25 cellular contexts compared by ENCODE assay signal in genomic region chr1:183968386-183968785, GRCh38.
DNase-seq lines count a peak whose midpoint lies in the region; ATAC-seq and TF ChIP-seq lines count a peak whose summit lies in the region.
"Had no signal": no experiment of that assay in that cellular context is flagged by ENCODE, and none has a peak within 500 bp of the region (broad histone marks: within the 10 kb centered on the region; RNA-seq: fewer than 3 reads in every experiment).

No MANE protein-coding gene starts in this region.

- no peaks in the 10 kb centered on the region for H3K27me3 Mint-ChIP-seq in endodermal cell (ENCODE audit: insufficient read depth)

- H3K36me3 Mint-ChIP-seq in endodermal cell (ENCODE audit: low read depth), result peaks cover 2% of the 10 kb centered on the region
- H3K36me3 Mint-ChIP-seq: CD4-positive, CD25-positive, alpha-beta regulatory T cell; naive B cell; stimulated activated naive B cell treated with anti-CD40 and anti-IgM and Interleukin-4, amounts not matched to agents 10 μg/mL and 1 μg/mL and 100 μg/mL, for 72 hours had no signal

- DNase-seq in NCI-H1048 (lab: John Stamatoyannopoulos, UW), result peak; percentile 47
- peak; percentile 29 for DNase-seq in RPMI7951 (ENCODE audit: low read depth)
- DNase-seq in endodermal cell, result no peak
- peak; percentile 89 for DNase-seq in pons (ENCODE audit: low spot score)
- DNase-seq in cortex of kidney (lab: John Stamatoyannopoulos, UW), result no peak
- DNase-seq in left ventricle myocardium inferior, result no peak
- DNase-seq: activated B cell treated with CpG ODN at 0.5 μM for 24 hours; activated CD8-positive, alpha-beta T cell treated with anti-CD3 and anti-CD28 coated beads, Interleukin-2, amount 10 ng/mL, durations not matched to agents 7 days and 5 days; activated T-cell treated with anti-CD3 and anti-CD28 coated beads, Interleukin-2, amount 50 U/mL, for 4 hours; CD4-positive, CD25-positive, alpha-beta regulatory T cell; erythroblast; GM23248; heart right ventricle; mesendoderm; naive B cell; NCI-H1092 treated with DMSO at 0.1 percent for 48 hours; NCI-H2029; NCI-H226; OCI-M1; right cardiac atrium; Right ventricle myocardium superior; stimulated activated CD4-positive, alpha-beta T cell treated with anti-CD3 and anti-CD28 coated beads, Interleukin-4, amount 100 ng/mL, for 1 hour; stimulated activated naive B cell treated with anti-CD40 and anti-IgM and Interleukin-4, amounts not matched to agents 10 μg/mL and 1 μg/mL and 100 μg/mL, for 72 hours had no signal

- H3K4me3 Mint-ChIP-seq in endodermal cell, result no peak overlapping the region
- H3K4me3 Mint-ChIP-seq: activated B cell treated with CpG ODN at 0.5 μM for 24 hours; activated CD8-positive, alpha-beta T cell treated with anti-CD3 and anti-CD28 coated beads, Interleukin-2, amount 10 ng/mL, durations not matched to agents 7 days and 5 days; activated T-cell treated with anti-CD3 and anti-CD28 coated beads, Interleukin-2, amount 50 U/mL, for 4 hours; CD4-positive, CD25-positive, alpha-beta regulatory T cell; naive B cell; stimulated activated naive B cell treated with anti-CD40 and anti-IgM and Interleukin-4, amounts not matched to agents 10 μg/mL and 1 μg/mL and 100 μg/mL, for 72 hours had no signal

- TF ChIP-seq CTCF in endodermal cell (conservative IDR thresholded peaks at IDR 0.05) (no peak), left ventricle myocardium inferior (IDR thresholded peaks at IDR 0.05; ENCODE audit: borderline replicate concordance) (no peak)

- ATAC-seq in GM21367 (IDR thresholded peaks at IDR 0.05; ENCODE audit: unreplicated experiment), result no peak
- ATAC-seq: activated CD8-positive, alpha-beta T cell treated with anti-CD3 and anti-CD28 coated beads, Interleukin-2, amount 10 ng/mL, durations not matched to agents 7 days and 5 days; activated T-cell treated with anti-CD3 and anti-CD28 coated beads, Interleukin-2, amount 50 U/mL, for 4 hours; heart right ventricle; right cardiac atrium; stimulated activated naive B cell treated with anti-CD40 and anti-IgM and Interleukin-4, amounts not matched to agents 10 μg/mL and 1 μg/mL and 100 μg/mL, for 72 hours had no signal

- H3K9ac ChIP-seq in endodermal cell (ENCODE audit: extremely low read depth, low read length, poor library complexity, severe bottlenecking), result no peak overlapping the region
- H3K9ac ChIP-seq: GM23248 had no signal

- H3K27ac Mint-ChIP-seq in endodermal cell, result no peak overlapping the region
- H3K27ac Mint-ChIP-seq: activated B cell treated with CpG ODN at 0.5 μM for 24 hours; activated CD8-positive, alpha-beta T cell treated with anti-CD3 and anti-CD28 coated beads, Interleukin-2, amount 10 ng/mL, durations not matched to agents 7 days and 5 days; naive B cell; stimulated activated naive B cell treated with anti-CD40 and anti-IgM and Interleukin-4, amounts not matched to agents 10 μg/mL and 1 μg/mL and 100 μg/mL, for 72 hours had no signal

- no peaks in the 10 kb centered on the region for H3K4me1 Mint-ChIP-seq in endodermal cell
- H3K4me1 Mint-ChIP-seq: activated B cell treated with CpG ODN at 0.5 μM for 24 hours; CD4-positive, CD25-positive, alpha-beta regulatory T cell; naive B cell; stimulated activated naive B cell treated with anti-CD40 and anti-IgM and Interleukin-4, amounts not matched to agents 10 μg/mL and 1 μg/mL and 100 μg/mL, for 72 hours had no signal

- 88 to 92% methylated on average over 5 of the region's 5 CpGs for WGBS in endodermal cell (ENCODE audit: insufficient coverage in 1 of 2, insufficient read length in 1 of 2), 2 experiments

- H3K9me3 ChIP-seq in endodermal cell (ENCODE audit: control insufficient read depth, low read length), result no peaks in the 10 kb centered on the region
- H3K9me3 ChIP-seq in left ventricle myocardium inferior (replicated peaks), result no peaks in the 10 kb centered on the region
- H3K9me3 ChIP-seq: heart right ventricle, thyroid gland had no signal

- H3K36me3 ChIP-seq in endodermal cell (ENCODE audit: control insufficient read depth, insufficient read depth, low read length) (no peaks in the 10 kb centered on the region), left ventricle myocardium inferior (peaks cover 10% of the 10 kb centered on the region)
- H3K36me3 ChIP-seq: thyroid gland had no signal

- no peaks in the 10 kb centered on the region for H3K27me3 ChIP-seq in endodermal cell (ENCODE audit: control insufficient read depth, insufficient read depth, low read length, poor library complexity, severe bottlenecking)
- H3K27me3 ChIP-seq in left ventricle myocardium inferior (ENCODE audit: low read depth), result no peaks in the 10 kb centered on the region
- H3K27me3 ChIP-seq: heart right ventricle, thyroid gland had no signal

- no peaks in the 10 kb centered on the region for H3K9me3 Mint-ChIP-seq in endodermal cell
- H3K9me3 Mint-ChIP-seq: activated B cell treated with CpG ODN at 0.5 μM for 24 hours; activated T-cell treated with anti-CD3 and anti-CD28 coated beads, Interleukin-2, amount 50 U/mL, for 4 hours; CD4-positive, CD25-positive, alpha-beta regulatory T cell; naive B cell; stimulated activated naive B cell treated with anti-CD40 and anti-IgM and Interleukin-4, amounts not matched to agents 10 μg/mL and 1 μg/mL and 100 μg/mL, for 72 hours had no signal

- peaks cover 2% of the 10 kb centered on the region for H3K4me1 ChIP-seq in endodermal cell (ENCODE audit: control insufficient read depth, insufficient read depth, low read length)
- no peaks in the 10 kb centered on the region for H3K4me1 ChIP-seq in left ventricle myocardium inferior
- H3K4me1 ChIP-seq: heart right ventricle had no signal

- H3K27ac ChIP-seq in endodermal cell (ENCODE audit: low read depth, low read length) (peak overlapping the region; percentile 6), left ventricle myocardium inferior (replicated peaks) (no peak overlapping the region)
- H3K27ac ChIP-seq: GM23248, heart right ventricle had no signal

- H3K4me3 ChIP-seq in endodermal cell (ENCODE audit: low read length), result no peak overlapping the region
- H3K4me3 ChIP-seq in left ventricle myocardium inferior, result no peak overlapping the region
- H3K4me3 ChIP-seq: GM23248, heart right ventricle, thyroid gland had no signal

- intact Hi-C loops in left ventricle myocardium inferior (cut with micrococcal nuclease), result no loop called here

Comparison
In these comparisons a context has a peak if more than half of its experiments do, and no peak if none do; other contexts are left out.
1. DNase-seq: peak in NCI-H1048 (single experiment), RPMI7951 (single experiment) and pons (single experiment); none in endodermal cell (single experiment), cortex of kidney (single experiment) and left ventricle myocardium inferior (single experiment).